In the genomic region with DNA sequence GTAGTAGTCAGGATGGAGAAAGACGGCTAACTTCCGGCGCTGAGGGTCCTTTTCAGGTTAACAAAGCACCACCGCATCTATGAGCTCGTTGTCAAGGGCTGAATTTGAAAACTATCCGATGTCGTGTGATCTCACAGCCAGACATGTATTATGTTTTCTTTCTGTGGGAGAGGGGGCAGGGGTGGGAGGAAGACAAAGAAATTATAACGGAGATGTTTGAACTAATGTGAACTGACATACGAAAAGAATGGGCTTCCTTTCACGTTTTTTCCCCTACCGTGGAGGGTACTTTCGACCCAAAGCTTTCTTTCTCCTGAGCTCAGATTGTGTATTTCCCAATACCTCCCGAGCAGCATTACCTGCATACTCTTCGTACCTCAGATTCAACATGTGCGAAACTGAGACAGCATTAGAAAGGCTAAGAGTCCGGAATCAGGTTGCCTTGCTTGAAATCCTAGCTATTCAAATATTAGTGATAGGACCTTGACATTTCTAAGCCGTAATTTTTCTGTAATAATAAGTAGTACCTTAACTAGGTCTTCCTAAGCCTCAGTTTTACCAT, we compare ENCODE assay signal across 1 cellular context.
TF ChIP-seq lines count a peak whose summit lies in the region.

No MANE protein-coding gene starts in this region.

TF ChIP-seq in GM12878, 131 proteins besides CTCF, POLR2A, EP300 and RAD21 (continued from another document):
- TF ChIP-seq, protein P1, sequence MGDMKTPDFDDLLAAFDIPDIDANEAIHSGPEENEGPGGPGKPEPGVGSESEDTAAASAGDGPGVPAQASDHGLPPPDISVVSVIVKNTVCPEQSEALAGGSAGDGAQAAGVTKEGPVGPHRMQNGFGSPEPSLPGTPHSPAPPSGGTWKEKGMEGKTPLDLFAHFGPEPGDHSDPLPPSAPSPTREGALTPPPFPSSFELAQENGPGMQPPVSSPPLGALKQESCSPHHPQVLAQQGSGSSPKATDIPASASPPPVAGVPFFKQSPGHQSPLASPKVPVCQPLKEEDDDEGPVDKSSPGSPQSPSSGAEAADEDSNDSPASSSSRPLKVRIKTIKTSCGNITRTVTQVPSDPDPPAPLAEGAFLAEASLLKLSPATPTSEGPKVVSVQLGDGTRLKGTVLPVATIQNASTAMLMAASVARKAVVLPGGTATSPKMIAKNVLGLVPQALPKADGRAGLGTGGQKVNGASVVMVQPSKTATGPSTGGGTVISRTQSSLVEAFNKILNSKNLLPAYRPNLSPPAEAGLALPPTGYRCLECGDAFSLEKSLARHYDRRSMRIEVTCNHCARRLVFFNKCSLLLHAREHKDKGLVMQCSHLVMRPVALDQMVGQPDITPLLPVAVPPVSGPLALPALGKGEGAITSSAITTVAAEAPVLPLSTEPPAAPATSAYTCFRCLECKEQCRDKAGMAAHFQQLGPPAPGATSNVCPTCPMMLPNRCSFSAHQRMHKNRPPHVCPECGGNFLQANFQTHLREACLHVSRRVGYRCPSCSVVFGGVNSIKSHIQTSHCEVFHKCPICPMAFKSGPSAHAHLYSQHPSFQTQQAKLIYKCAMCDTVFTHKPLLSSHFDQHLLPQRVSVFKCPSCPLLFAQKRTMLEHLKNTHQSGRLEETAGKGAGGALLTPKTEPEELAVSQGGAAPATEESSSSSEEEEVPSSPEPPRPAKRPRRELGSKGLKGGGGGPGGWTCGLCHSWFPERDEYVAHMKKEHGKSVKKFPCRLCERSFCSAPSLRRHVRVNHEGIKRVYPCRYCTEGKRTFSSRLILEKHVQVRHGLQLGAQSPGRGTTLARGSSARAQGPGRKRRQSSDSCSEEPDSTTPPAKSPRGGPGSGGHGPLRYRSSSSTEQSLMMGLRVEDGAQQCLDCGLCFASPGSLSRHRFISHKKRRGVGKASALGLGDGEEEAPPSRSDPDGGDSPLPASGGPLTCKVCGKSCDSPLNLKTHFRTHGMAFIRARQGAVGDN (IDR thresholded peaks at IDR 0.05): no peak
- no peak for TF ChIP-seq DPF2 (IDR thresholded peaks at IDR 0.05)
- no peak for TF ChIP-seq RBBP5 (conservative IDR thresholded peaks at IDR 0.05)
- TF ChIP-seq, protein P2, sequence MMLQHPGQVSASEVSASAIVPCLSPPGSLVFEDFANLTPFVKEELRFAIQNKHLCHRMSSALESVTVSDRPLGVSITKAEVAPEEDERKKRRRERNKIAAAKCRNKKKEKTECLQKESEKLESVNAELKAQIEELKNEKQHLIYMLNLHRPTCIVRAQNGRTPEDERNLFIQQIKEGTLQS (IDR thresholded peaks at IDR 0.05; ENCODE audit: borderline replicate concordance, extremely low read depth, low read depth, low read length): no peak
- TF ChIP-seq CHD1 (IDR thresholded peaks at IDR 0.05; ENCODE audit: low read depth, low read length): no peak
- no peak for TF ChIP-seq BACH1 (IDR thresholded peaks at IDR 0.05; ENCODE audit: borderline replicate concordance)
- 0 out of 2 replicates have a peak, but pooled peaks have one; percentile 6 for TF ChIP-seq MXI1 (IDR thresholded peaks at IDR 0.05; ENCODE audit: low read depth, low read length)
- no peak for TF ChIP-seq ZSCAN29 (IDR thresholded peaks at IDR 0.05)
- TF ChIP-seq, protein P3, sequence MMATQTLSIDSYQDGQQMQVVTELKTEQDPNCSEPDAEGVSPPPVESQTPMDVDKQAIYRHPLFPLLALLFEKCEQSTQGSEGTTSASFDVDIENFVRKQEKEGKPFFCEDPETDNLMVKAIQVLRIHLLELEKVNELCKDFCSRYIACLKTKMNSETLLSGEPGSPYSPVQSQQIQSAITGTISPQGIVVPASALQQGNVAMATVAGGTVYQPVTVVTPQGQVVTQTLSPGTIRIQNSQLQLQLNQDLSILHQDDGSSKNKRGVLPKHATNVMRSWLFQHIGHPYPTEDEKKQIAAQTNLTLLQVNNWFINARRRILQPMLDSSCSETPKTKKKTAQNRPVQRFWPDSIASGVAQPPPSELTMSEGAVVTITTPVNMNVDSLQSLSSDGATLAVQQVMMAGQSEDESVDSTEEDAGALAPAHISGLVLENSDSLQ (IDR thresholded peaks at IDR 0.05): peak; percentile 19; the same call in 1 of the 2 replicates
